In genomic region chr18:11852048-11852341, GRCh38 we compare ENCODE assay signal across 1 cellular context.
TF ChIP-seq lines count a peak whose summit lies in the region.

No MANE protein-coding gene starts in this region.

TF ChIP-seq in HepG2, 621 proteins besides CTCF, POLR2A, EP300 and RAD21:
- no peak for TF ChIP-seq ZNF275 (CRISPR knock-in tag; IDR thresholded peaks at IDR 0.05; ENCODE audit: borderline replicate concordance)
- TF ChIP-seq SIN3B (IDR thresholded peaks at IDR 0.05; ENCODE audit: low read length): no peak
- TF ChIP-seq, protein P1, sequence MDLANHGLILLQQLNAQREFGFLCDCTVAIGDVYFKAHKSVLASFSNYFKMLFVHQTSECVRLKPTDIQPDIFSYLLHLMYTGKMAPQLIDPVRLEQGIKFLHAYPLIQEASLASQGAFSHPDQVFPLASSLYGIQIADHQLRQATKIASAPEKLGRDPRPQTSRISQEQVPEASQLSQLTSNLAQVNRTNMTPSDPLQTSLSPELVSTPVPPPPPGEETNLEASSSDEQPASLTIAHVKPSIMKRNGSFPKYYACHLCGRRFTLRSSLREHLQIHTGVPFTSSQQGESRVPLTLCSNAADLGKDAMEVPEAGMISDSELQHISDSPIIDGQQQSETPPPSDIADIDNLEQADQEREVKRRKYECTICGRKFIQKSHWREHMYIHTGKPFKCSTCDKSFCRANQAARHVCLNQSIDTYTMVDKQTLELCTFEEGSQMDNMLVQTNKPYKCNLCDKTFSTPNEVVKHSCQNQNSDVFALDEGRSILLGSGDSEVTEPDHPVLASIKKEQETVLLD (CRISPR knock-in tag; IDR thresholded peaks at IDR 0.05; ENCODE audit: low read depth): no peak
- TF ChIP-seq, protein P2, sequence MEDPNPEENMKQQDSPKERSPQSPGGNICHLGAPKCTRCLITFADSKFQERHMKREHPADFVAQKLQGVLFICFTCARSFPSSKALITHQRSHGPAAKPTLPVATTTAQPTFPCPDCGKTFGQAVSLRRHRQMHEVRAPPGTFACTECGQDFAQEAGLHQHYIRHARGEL (CRISPR knock-in tag; IDR thresholded peaks at IDR 0.05): no peak
- TF ChIP-seq BRCA1 (CRISPR knock-in tag; IDR thresholded peaks at IDR 0.05): no peak
- no peak for TF ChIP-seq REPIN1 (CRISPR knock-in tag; IDR thresholded peaks at IDR 0.05; ENCODE audit: borderline replicate concordance, low read depth)
- TF ChIP-seq RELA (CRISPR knock-in tag; IDR thresholded peaks at IDR 0.05): no peak
- no peak for TF ChIP-seq ZFP36 (IDR thresholded peaks at IDR 0.05; ENCODE audit: borderline replicate concordance, low read depth, low read length, partially characterized antibody)
- TF ChIP-seq FOXK1 (CRISPR knock-in tag; IDR thresholded peaks at IDR 0.05; ENCODE audit: borderline replicate concordance, low read depth): no peak
- no peak for TF ChIP-seq ZNF292 (CRISPR knock-in tag; IDR thresholded peaks at IDR 0.05; ENCODE audit: borderline replicate concordance, low read depth)
- TF ChIP-seq SAFB2 (CRISPR knock-in tag; IDR thresholded peaks at IDR 0.05; ENCODE audit: borderline replicate concordance, low read depth): no peak
